ENCODE assay signal across 10 cellular contexts in the genomic region with DNA sequence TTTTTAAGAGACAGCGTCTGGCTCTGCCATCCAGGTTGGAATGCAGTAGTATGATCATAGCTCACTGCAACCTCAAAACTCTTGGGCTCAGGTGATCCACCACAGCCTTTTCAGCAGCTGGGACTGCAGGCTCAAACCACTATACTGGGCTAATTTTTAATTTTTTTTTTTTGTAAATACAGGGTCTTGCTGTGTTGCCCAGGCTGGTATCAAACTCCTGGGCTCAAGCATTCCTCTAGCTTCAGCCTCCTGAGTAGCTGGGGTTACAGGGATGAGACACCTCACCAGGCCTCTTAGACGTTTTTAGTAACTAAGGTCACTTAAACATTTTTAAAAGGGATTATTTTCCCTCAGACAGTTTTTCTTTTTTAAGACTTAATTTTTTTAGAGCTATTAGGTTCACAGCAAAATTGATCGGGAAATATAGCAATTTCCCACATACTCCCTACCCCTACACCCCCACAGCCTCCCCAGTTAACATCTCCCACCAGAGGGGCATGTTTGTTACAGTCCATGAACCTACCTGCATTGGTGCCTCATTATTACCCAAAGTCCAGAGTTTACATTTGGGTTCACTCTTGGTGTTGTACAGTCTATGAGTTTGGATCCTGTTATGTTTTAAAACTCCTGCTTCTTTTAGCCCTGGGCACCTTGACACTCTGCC. TPM values are rescaled to one million over a fixed set of nuclear protein-coding genes. Genes with fewer than 3 reads are reported as not detected.
A peak's percentile ranks its signal among the peaks of the same experiment; 100 is the strongest.
DNase-seq lines count a peak whose midpoint lies in the region; ATAC-seq and TF ChIP-seq lines count a peak whose summit lies in the region.
"Had no signal": no experiment of that assay in that cellular context is flagged by ENCODE, and none has a peak within 500 bp of the region (broad histone marks: within the 10 kb centered on the region; RNA-seq: fewer than 3 reads in every experiment).

No MANE protein-coding gene starts in this region.

- peaks cover 43% of the 10 kb centered on the region for H3K36me3 ChIP-seq in NT2/D1 (ENCODE audit: insufficient read depth, insufficient read length, low read length)
- no peaks in the 10 kb centered on the region for H3K36me3 ChIP-seq in ectodermal cell (ENCODE audit: control insufficient read depth, insufficient read depth, low read length)
- no peaks in the 10 kb centered on the region for H3K36me3 ChIP-seq in neutrophil

- H3K36me3 Mint-ChIP-seq in Calu3 (ENCODE audit: insufficient read depth, unreplicated experiment), result peaks cover 71% of the 10 kb centered on the region

- CTCF ChIA-PET in Calu3 (lab: Charles Lee), result interaction anchor here (1.3 to 2.7 kb wide), 3 partner anchors 41 to 106 kb away, joined by 3 to 21 read pairs (median 4); no protein-coding TSS in a partner anchor

- H3K27me3 Mint-ChIP-seq in Calu3 (ENCODE audit: unreplicated experiment), result no peaks in the 10 kb centered on the region

- peak overlapping the region; percentile 42 for H3K9ac ChIP-seq in NT2/D1 (ENCODE audit: insufficient read length, low read depth)

- H3K4me3 ChIP-seq in NT2/D1 (ENCODE audit: insufficient read length, low read depth) (no peak overlapping the region), ectodermal cell (ENCODE audit: insufficient read depth, low read depth, low read length) (peak overlapping the region; percentile 75), neutrophil (ENCODE audit: low read depth in 1 of 2, low read length in 1 of 2) (peak overlapping the region; percentile 44 to 52)

- intact Hi-C loops in Calu3 (cut with micrococcal nuclease; ENCODE audit: unreplicated experiment) (loop anchor here (10.0 kb wide), 1 partner anchor 61 kb away; no protein-coding TSS in a partner anchor), posterior vena cava (cut with DNase I) (loop anchor here in 1 of 2 donors (5.0 kb wide), 2 partner anchors 33 to 443 kb away; no protein-coding TSS in a partner anchor)

- 71 to 86% methylated on average over 3 of the region's 3 CpGs for WGBS in ectodermal cell, 2 experiments

- no peak overlapping the region for H3K27ac ChIP-seq in ectodermal cell (ENCODE audit: insufficient read depth, low read depth, low read length, poor library complexity, severe bottlenecking)
- peak overlapping the region; percentile 84 for H3K27ac ChIP-seq in neutrophil

- no TSS peak for BruUV-seq in Calu3 (replicated peaks; lab: Mats Ljungman, UMichigan)

- peaks cover 52% of the 10 kb centered on the region for H3K4me1 Mint-ChIP-seq in Calu3 (ENCODE audit: low read depth, unreplicated experiment)

- DNase-seq in Calu3 (no peak), NT2/D1 (ENCODE audit: low read depth, low spot score) (no peak), NCI-H2227 treated with DMSO at 0.1 percent for 48 hours (lab: John Stamatoyannopoulos, UW) (no peak), posterior vena cava (ENCODE audit: low spot score) (no peak)
- DNase-seq in stimulated activated naive CD4-positive, alpha-beta T cell (lab: John Stamatoyannopoulos, UW), result no peak
- DNase-seq: activated CD4-positive, CD25-positive, alpha-beta regulatory T cell treated with anti-CD3 and anti-CD28 coated beads, Interleukin-2, amount 50 U/mL, for 72 hours had no signal

- H3K27me3 ChIP-seq in NT2/D1 (ENCODE audit: insufficient read depth, insufficient read length) (no peaks in the 10 kb centered on the region), ectodermal cell (ENCODE audit: control insufficient read depth, insufficient read depth, low read length, poor library complexity, severe bottlenecking) (peaks cover 10% of the 10 kb centered on the region), neutrophil (no peaks in the 10 kb centered on the region)

- peaks cover 15% of the 10 kb centered on the region for H3K4me1 ChIP-seq in NT2/D1 (ENCODE audit: insufficient read depth, insufficient read length)
- H3K4me1 ChIP-seq in ectodermal cell (ENCODE audit: control insufficient read depth, insufficient read depth, low read length), result peaks cover 28% of the 10 kb centered on the region
- peaks cover 63 to 66% of the 10 kb centered on the region in 2 experiments for H3K4me1 ChIP-seq in neutrophil (ENCODE audit: control insufficient read depth in 1 of 2, insufficient read depth in 1 of 2, low read depth in 1 of 2, low read length in 1 of 2)

- no peak overlapping the region for H3K27ac Mint-ChIP-seq in Calu3 (ENCODE audit: unreplicated experiment)

- no peaks in the 10 kb centered on the region for H3K9me3 ChIP-seq in NT2/D1 (ENCODE audit: insufficient read depth, low read length)
- no peaks in the 10 kb centered on the region for H3K9me3 ChIP-seq in ectodermal cell (ENCODE audit: control insufficient read depth, low read length)
- H3K9me3 ChIP-seq in neutrophil, result no peaks in the 10 kb centered on the region

- ATAC-seq in GM21619 (IDR thresholded peaks at IDR 0.05; ENCODE audit: unreplicated experiment), result no peak

- no peak for TF ChIP-seq CTCF in Calu3 (IDR thresholded peaks at IDR 0.05; ENCODE audit: unreplicated experiment)
- no peak for TF ChIP-seq CTCF in neutrophil (IDR thresholded peaks at IDR 0.05)

- no peaks in the 10 kb centered on the region for H3K9me3 Mint-ChIP-seq in Calu3 (ENCODE audit: low read depth, unreplicated experiment)

- peak overlapping the region; percentile 74 for H3K4me3 Mint-ChIP-seq in Calu3 (ENCODE audit: low read depth, unreplicated experiment)

RNA-seq across cellular contexts. Expression of a gene that starts 3.9 kb away (rescaled TPM):
- total RNA-seq in Calu3 (2022) (83.6 and 91.0 TPM in 2 replicates), posterior vena cava (10 to 100 TPM; 40.3 to 47.4 TPM)
- 76.7 TPM for polyA plus RNA-seq in ectodermal cell (2013, experiment 1 of 4)
- 71.1 TPM for polyA plus RNA-seq in ectodermal cell (2013, experiment 2 of 4)
- polyA plus RNA-seq in ectodermal cell (2013, experiment 3 of 4), result 48.2 TPM
- 48.1 TPM for polyA plus RNA-seq in ectodermal cell (2013, experiment 4 of 4)

RNA-seq across cellular contexts. Expression of a gene that starts 39.0 kb away (rescaled TPM):
- 2.1 and 2.6 TPM in 2 replicates for total RNA-seq in Calu3 (2022)
- 6.2 TPM for polyA plus RNA-seq in ectodermal cell (2013, experiment 1 of 4)
- polyA plus RNA-seq in ectodermal cell (2013, experiment 2 of 4), result 7.1 TPM
- 6.5 TPM for polyA plus RNA-seq in ectodermal cell (2013, experiment 3 of 4)
- polyA plus RNA-seq in ectodermal cell (2013, experiment 4 of 4), result 5.6 TPM
- 1 to 10 TPM; 4.2 to 5.1 TPM for total RNA-seq in posterior vena cava

RNA-seq across cellular contexts. Expression of a gene that starts 42.4 kb away (rescaled TPM):
- total RNA-seq in Calu3 (2022) (not detected in 2 replicates), posterior vena cava (under 1 TPM; 0.32 to 0.57 TPM)
- 1.5 TPM for polyA plus RNA-seq in ectodermal cell (2013, experiment 1 of 4)
- 2.0 TPM for polyA plus RNA-seq in ectodermal cell (2013, experiment 2 of 4)
- polyA plus RNA-seq in ectodermal cell (2013, experiment 3 of 4), result 1.7 TPM
- 1.1 TPM for polyA plus RNA-seq in ectodermal cell (2013, experiment 4 of 4)
- total RNA-seq: Daoy had no signal
